ENCODE assay signal across 23 cellular contexts in the genomic region with DNA sequence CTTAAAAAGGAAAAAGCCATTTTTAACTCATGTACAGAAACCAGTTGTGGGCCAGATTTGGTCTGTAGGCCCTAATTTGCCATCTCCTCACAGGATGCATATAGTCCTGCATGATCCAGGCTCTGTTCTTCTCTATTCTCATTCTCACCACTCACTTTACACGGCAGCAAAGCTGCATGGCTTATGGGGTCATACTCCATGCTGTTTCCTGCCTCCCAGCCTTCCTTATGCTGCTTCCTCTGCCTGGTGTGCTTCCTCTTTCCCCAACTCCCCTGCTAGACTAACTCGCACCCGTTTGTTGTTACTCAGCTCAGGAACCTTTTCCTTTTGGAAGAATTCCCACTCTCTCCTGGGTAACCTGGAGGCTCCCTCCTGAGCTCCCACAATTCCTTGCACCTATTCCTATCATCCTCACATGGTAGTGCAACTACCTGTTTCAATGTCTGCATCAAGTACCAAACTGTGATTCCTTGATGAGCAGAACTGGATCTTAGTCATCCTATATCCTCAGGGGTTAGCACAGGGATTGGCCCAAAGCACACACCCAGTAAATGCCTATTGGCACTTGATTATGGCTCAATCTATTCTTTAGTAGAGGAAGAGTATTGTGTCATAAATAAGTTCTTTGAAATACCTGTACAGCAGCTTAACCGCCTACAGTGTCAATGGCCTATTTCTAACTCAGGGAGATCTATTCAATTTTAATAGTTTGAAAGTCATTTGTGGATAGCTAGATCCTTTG.
"Had no signal": no experiment of that assay in that cellular context is flagged by ENCODE, and none has a peak within 500 bp of the region (broad histone marks: within the 10 kb centered on the region; RNA-seq: fewer than 3 reads in every experiment).

No MANE protein-coding gene starts in this region.

- H3K9me3 Mint-ChIP-seq: endodermal cell, nephron, type B pancreatic cell had no signal

- H3K36me3 ChIP-seq: gastrocnemius medialis, left lung, lower lobe of right lung, prostate gland, right lobe of liver, suprapubic skin, thyroid gland, uterus had no signal

- H3K4me1 ChIP-seq: gastrocnemius medialis, left lung, parathyroid adenoma, prostate gland, right lobe of liver, uterus had no signal

- H3K27ac ChIP-seq: coronary artery, gastrocnemius medialis, left lung, lower lobe of right lung, parathyroid adenoma, prostate gland, right lobe of liver, suprapubic skin, thyroid gland, uterus had no signal

- H3K9ac ChIP-seq: parathyroid adenoma had no signal

- H3K79me2 ChIP-seq: parathyroid adenoma had no signal

- H3K27me3 ChIP-seq: gastrocnemius medialis, left lung, right lobe of liver, suprapubic skin, thyroid gland, uterus had no signal

- H3K36me3 Mint-ChIP-seq: stimulated activated effector memory CD8-positive, alpha-beta T cell treated with anti-CD3 and anti-CD28 coated beads, Interleukin-12 subunit alpha, Interleukin-12 subunit beta, amount 100 ng/mL, for 72 hours; type B pancreatic cell had no signal

- H2AFZ ChIP-seq: parathyroid adenoma had no signal

- FAIRE-seq: endothelial cell of umbilical vein, keratinocyte had no signal

- H3K4me3 ChIP-seq: coronary artery, gastrocnemius medialis, left lung, lower lobe of right lung, prostate gland, right lobe of liver, suprapubic skin, thyroid gland, uterus had no signal

- H3K4me3 Mint-ChIP-seq: endodermal cell; immature natural killer cell; nephron; stimulated activated effector memory CD8-positive, alpha-beta T cell treated with anti-CD3 and anti-CD28 coated beads, Interleukin-12 subunit alpha, Interleukin-12 subunit beta, amount 100 ng/mL, for 72 hours; type B pancreatic cell had no signal

- DNase-seq: effector CD4-positive, alpha-beta T cell; endodermal cell; gastrocnemius medialis; immature natural killer cell; left lung; lower lobe of right lung; mesenchymal stem cell; midbrain; right lobe of liver; stimulated activated CD4-positive, alpha-beta T cell treated with anti-CD3 and anti-CD28 coated beads, Interleukin-4, amount 100 ng/mL, for 1 hour; stimulated activated CD8-positive, alpha-beta memory T cell treated with anti-CD3 and anti-CD28 coated beads, Interleukin-4, amount 100 ng/mL, for 48 hours; stimulated activated naive CD8-positive, alpha-beta T cell treated with anti-CD3 and anti-CD28 coated beads, Interleukin-15, Interleukin-2, amounts not matched to agents 100 U/mL and 50 U/mL, for 24 hours; thyroid gland; uterus had no signal

- ATAC-seq: gastrocnemius medialis; left lung; stimulated activated effector memory CD8-positive, alpha-beta T cell treated with anti-CD3 and anti-CD28 coated beads, Interleukin-12 subunit alpha, Interleukin-12 subunit beta, amount 100 ng/mL, for 72 hours; stimulated activated naive CD8-positive, alpha-beta T cell treated with anti-CD3 and anti-CD28 coated beads, Interleukin-15, Interleukin-2, amounts not matched to agents 100 U/mL and 50 U/mL, for 24 hours had no signal

- H3K9me3 ChIP-seq: gastrocnemius medialis, left lung, lower lobe of right lung, prostate gland, right lobe of liver, suprapubic skin, thyroid gland, uterus had no signal

- H3K4me1 Mint-ChIP-seq: endodermal cell; immature natural killer cell; stimulated activated effector memory CD8-positive, alpha-beta T cell treated with anti-CD3 and anti-CD28 coated beads, Interleukin-12 subunit alpha, Interleukin-12 subunit beta, amount 100 ng/mL, for 72 hours had no signal

- H3K27ac Mint-ChIP-seq: endodermal cell; immature natural killer cell; stimulated activated effector memory CD8-positive, alpha-beta T cell treated with anti-CD3 and anti-CD28 coated beads, Interleukin-12 subunit alpha, Interleukin-12 subunit beta, amount 100 ng/mL, for 72 hours; type B pancreatic cell had no signal
